16 cellular contexts compared by ENCODE assay signal in genomic region chr7:50560865-50561351, GRCh38. TPM values are rescaled to one million over a fixed set of nuclear protein-coding genes. Genes with fewer than 3 reads are reported as not detected.
DNase-seq lines count a peak whose midpoint lies in the region; ATAC-seq and TF ChIP-seq lines count a peak whose summit lies in the region.
"Had no signal": no experiment of that assay in that cellular context is flagged by ENCODE, and none has a peak within 500 bp of the region (broad histone marks: within the 10 kb centered on the region; RNA-seq: fewer than 3 reads in every experiment).

No MANE protein-coding gene starts in this region.

- no peaks in the 10 kb centered on the region for H3K36me3 ChIP-seq in gastrocnemius medialis
- H3K36me3 ChIP-seq: neutrophil, uterus had no signal

- TF ChIP-seq CTCF in gastrocnemius medialis (IDR thresholded peaks at IDR 0.05 in 4 of 5, conservative IDR thresholded peaks at IDR 0.05 in 1 of 5) = no peak

- in situ Hi-C loops in gastrocnemius medialis (cut with MboI; ENCODE audit: low sequenced_read_pairs in 4 of 4) = no loop called here

- TF ChIP-seq POLR2A in gastrocnemius medialis (IDR thresholded peaks at IDR 0.05) = no peak

- no peaks in the 10 kb centered on the region for H3K9me3 ChIP-seq in gastrocnemius medialis
- H3K9me3 ChIP-seq: neutrophil, uterus had no signal

- intact Hi-C loops in gastrocnemius medialis (cut with DNase I; ENCODE audit: low total_unique reads) = no loop called here

- H3K27ac ChIP-seq in gastrocnemius medialis = no peak overlapping the region
- H3K27ac ChIP-seq: KMS-11, neutrophil, uterus had no signal

- ATAC-seq in left lobe of liver = peak; percentile 73
- ATAC-seq in gastrocnemius medialis = no peak

- no peaks in the 10 kb centered on the region for H3K4me1 ChIP-seq in gastrocnemius medialis
- H3K4me1 ChIP-seq: uterus had no signal

- DNase-seq in COR-L47 (lab: John Stamatoyannopoulos, UW) = peak; percentile 92
- peak; percentile 66 to 72 for DNase-seq in NCI-H187 (lab: John Stamatoyannopoulos, UW)
- DNase-seq in NCI-H82 treated with DMSO at 0.1 percent for 48 hours (lab: John Stamatoyannopoulos, UW; ENCODE audit: unreplicated experiment) = peak; percentile 23
- peak; percentile 84 for DNase-seq in left lobe of liver (ENCODE audit: low spot score)
- no peak for DNase-seq in stimulated activated CD4-positive, alpha-beta T cell treated with anti-CD3 and anti-CD28 coated beads, Interleukin-4, amount 100 ng/mL, for 24 hours
- DNase-seq in Ammon's horn (ENCODE audit: low spot score) = no peak
- DNase-seq in gastrocnemius medialis = no peak
- DNase-seq in NCI-H526 treated with DMSO at 0.1 percent for 48 hours (lab: John Stamatoyannopoulos, UW) = no peak
- DNase-seq: activated CD4-positive, alpha-beta T cell treated with anti-CD3 and anti-CD28 coated beads, Interleukin-2, amount 50 U/mL, for 1 hour; activated effector memory CD4-positive, alpha-beta T cell treated with anti-CD3 and anti-CD28 coated beads, Interleukin-2, amount 50 U/mL, for 16 hours; effector CD4-positive, alpha-beta T cell; kidney glomerular epithelial cell; T-helper 1 cell; uterus had no signal

- H3K4me3 ChIP-seq in gastrocnemius medialis = no peak overlapping the region
- H3K4me3 ChIP-seq: uterus had no signal

- H3K27me3 ChIP-seq in gastrocnemius medialis = no peaks in the 10 kb centered on the region
- H3K27me3 ChIP-seq: uterus had no signal

RNA-seq across cellular contexts. Expression of gene DDC, which starts 4.3 kb away (rescaled TPM):
- total RNA-seq in left lobe of liver (48.6 TPM), gastrocnemius medialis (1 to 10 TPM in 1 of 4 donors, under 1 TPM in 1, not detected in 2; 0.24 to 1.3 TPM)
- total RNA-seq: uterus had no signal

Comparison
In these comparisons a context has a peak if more than half of its experiments do, and no peak if none do; other contexts are left out.
1. DNase-seq: peak in COR-L47 (single experiment), NCI-H187 (2 of 2), NCI-H82 treated with DMSO at 0.1 percent for 48 hours (single experiment) and left lobe of liver (single experiment); none in stimulated activated CD4-positive, alpha-beta T cell treated with anti-CD3 and anti-CD28 coated beads, Interleukin-4, amount 100 ng/mL, for 24 hours (single experiment), Ammon's horn (single experiment), gastrocnemius medialis (0 of 2) and NCI-H526 treated with DMSO at 0.1 percent for 48 hours (single experiment).
2. RNA of gene DDC, which starts 4.3 kb away (total RNA-seq): 48.6 TPM in left lobe of liver (single experiment); 0.24 to 1.3 TPM in gastrocnemius medialis; every median in the first group is over 10 times any median in the second.